1 cellular context compared by ENCODE assay signal in genomic region chr15:43361313-43361903, GRCh38.
TF ChIP-seq lines count a peak whose summit lies in the region.

No MANE protein-coding gene starts in this region.

TF ChIP-seq in GM23338, 12 proteins besides CTCF, POLR2A, EP300 and RAD21 (continued from another document):
- TF ChIP-seq, protein P1, sequence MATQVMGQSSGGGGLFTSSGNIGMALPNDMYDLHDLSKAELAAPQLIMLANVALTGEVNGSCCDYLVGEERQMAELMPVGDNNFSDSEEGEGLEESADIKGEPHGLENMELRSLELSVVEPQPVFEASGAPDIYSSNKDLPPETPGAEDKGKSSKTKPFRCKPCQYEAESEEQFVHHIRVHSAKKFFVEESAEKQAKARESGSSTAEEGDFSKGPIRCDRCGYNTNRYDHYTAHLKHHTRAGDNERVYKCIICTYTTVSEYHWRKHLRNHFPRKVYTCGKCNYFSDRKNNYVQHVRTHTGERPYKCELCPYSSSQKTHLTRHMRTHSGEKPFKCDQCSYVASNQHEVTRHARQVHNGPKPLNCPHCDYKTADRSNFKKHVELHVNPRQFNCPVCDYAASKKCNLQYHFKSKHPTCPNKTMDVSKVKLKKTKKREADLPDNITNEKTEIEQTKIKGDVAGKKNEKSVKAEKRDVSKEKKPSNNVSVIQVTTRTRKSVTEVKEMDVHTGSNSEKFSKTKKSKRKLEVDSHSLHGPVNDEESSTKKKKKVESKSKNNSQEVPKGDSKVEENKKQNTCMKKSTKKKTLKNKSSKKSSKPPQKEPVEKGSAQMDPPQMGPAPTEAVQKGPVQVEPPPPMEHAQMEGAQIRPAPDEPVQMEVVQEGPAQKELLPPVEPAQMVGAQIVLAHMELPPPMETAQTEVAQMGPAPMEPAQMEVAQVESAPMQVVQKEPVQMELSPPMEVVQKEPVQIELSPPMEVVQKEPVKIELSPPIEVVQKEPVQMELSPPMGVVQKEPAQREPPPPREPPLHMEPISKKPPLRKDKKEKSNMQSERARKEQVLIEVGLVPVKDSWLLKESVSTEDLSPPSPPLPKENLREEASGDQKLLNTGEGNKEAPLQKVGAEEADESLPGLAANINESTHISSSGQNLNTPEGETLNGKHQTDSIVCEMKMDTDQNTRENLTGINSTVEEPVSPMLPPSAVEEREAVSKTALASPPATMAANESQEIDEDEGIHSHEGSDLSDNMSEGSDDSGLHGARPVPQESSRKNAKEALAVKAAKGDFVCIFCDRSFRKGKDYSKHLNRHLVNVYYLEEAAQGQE (IDR thresholded peaks at IDR 0.05; ENCODE audit: unreplicated experiment): no peak
- TF ChIP-seq JUNB (IDR thresholded peaks at IDR 0.05; ENCODE audit: unreplicated experiment) (no peak), NANOG (IDR thresholded peaks at IDR 0.05; ENCODE audit: borderline replicate concordance) (no peak), ETS1 (IDR thresholded peaks at IDR 0.05) (no peak), EZH2 (IDR thresholded peaks at IDR 0.05; ENCODE audit: low read depth, unreplicated experiment) (no peak), STAT1 (IDR thresholded peaks at IDR 0.05; ENCODE audit: unreplicated experiment) (no peak), ZNF114 (CRISPR knock-in tag; IDR thresholded peaks at IDR 0.05) (no peak), POLR2AphosphoS5 (IDR thresholded peaks at IDR 0.05; ENCODE audit: low read depth) (no peak), CREB1 (CRISPR knock-in tag; IDR thresholded peaks at IDR 0.05; ENCODE audit: low read depth) (no peak)
TF ChIP-seq in GM23338: peak in this region for 0.
